ENCODE assay signal across 25 cellular contexts in the genomic region with DNA sequence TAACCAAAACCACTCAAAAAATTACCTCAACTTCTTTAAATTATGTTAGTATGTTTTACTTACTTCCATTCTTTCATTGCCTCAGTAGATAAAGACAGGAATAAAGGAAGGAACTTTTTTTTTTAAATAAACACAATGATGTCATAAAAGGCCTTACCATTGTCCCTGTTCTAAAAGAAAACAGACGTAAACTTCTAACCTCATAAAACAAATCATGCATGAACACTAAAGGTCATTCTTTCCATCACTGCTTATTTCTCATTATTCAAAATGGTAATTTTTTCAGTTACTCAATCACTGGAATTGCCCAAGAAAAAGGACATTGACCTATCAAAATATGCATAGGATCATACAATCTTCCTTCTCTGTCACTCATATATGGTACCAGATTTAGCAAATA. TPM values are rescaled to one million over a fixed set of nuclear protein-coding genes. Genes with fewer than 3 reads are reported as not detected.
DNase-seq lines count a peak whose midpoint lies in the region; ATAC-seq, FAIRE-seq and TF ChIP-seq lines count a peak whose summit lies in the region.
"Had no signal": no experiment of that assay in that cellular context is flagged by ENCODE, and none has a peak within 500 bp of the region (broad histone marks: within the 10 kb centered on the region; RNA-seq: fewer than 3 reads in every experiment).

No MANE protein-coding gene starts in this region.

- no peaks in the 10 kb centered on the region for H3K79me2 ChIP-seq in osteoblast (ENCODE audit: insufficient read depth, low read length)

- FAIRE-seq in islet of Langerhans (lab: Jason Lieb, UNC): peak; percentile 94
- FAIRE-seq: GM12891 had no signal

- H3K4me3 ChIP-seq in suprapubic skin (no peak overlapping the region), osteoblast (ENCODE audit: insufficient read depth, low read length) (no peak overlapping the region)
- no peak overlapping the region for H3K4me3 ChIP-seq in naive thymus-derived CD4-positive, alpha-beta T cell (ENCODE audit: low read length)
- H3K4me3 ChIP-seq: GM23338, MG63, PC-9, SJCRH30 had no signal

- no peaks in the 10 kb centered on the region for H3K36me3 ChIP-seq in suprapubic skin
- no peaks in the 10 kb centered on the region for H3K36me3 ChIP-seq in osteoblast (ENCODE audit: insufficient read depth, low read length)
- H3K36me3 ChIP-seq in naive thymus-derived CD4-positive, alpha-beta T cell (ENCODE audit: control insufficient read depth in 2 of 3, insufficient read depth in 3 of 3, low read length in 3 of 3): no peaks in the 10 kb centered on the region
- H3K36me3 ChIP-seq: MG63, SJCRH30 had no signal

- no peak overlapping the region for H2AFZ ChIP-seq in osteoblast (ENCODE audit: low read length)
- H2AFZ ChIP-seq: GM23338, PC-9 had no signal

- no peak for ATAC-seq in GM19467 (IDR thresholded peaks at IDR 0.05; ENCODE audit: unreplicated experiment)
- ATAC-seq in naive thymus-derived CD4-positive, alpha-beta T cell: no peak
- ATAC-seq: GM23338, Right ventricle myocardium inferior had no signal

- H3K9me3 Mint-ChIP-seq in naive thymus-derived CD4-positive, alpha-beta T cell: no peaks in the 10 kb centered on the region
- H3K9me3 Mint-ChIP-seq: CD4-positive, alpha-beta memory T cell; GM23338 had no signal

- H3K4me1 Mint-ChIP-seq in naive thymus-derived CD4-positive, alpha-beta T cell: peaks cover 0 to 10% (median 6%) of the 10 kb centered on the region in 7 donors

- peaks cover 0 to 11% (median 0%) of the 10 kb centered on the region in 5 donors for H3K27me3 Mint-ChIP-seq in naive thymus-derived CD4-positive, alpha-beta T cell

- intact Hi-C loops in naive thymus-derived CD4-positive, alpha-beta T cell (cut with micrococcal nuclease): no loop called here

- 65% methylated on average over 1 of the region's 1 CpG for WGBS in suprapubic skin

- no peak for TF ChIP-seq POLR2A in suprapubic skin (IDR thresholded peaks at IDR 0.05)

- TF ChIP-seq EP300 in suprapubic skin (IDR thresholded peaks at IDR 0.05): no peak

- no peaks in the 10 kb centered on the region for H3K27me3 ChIP-seq in suprapubic skin
- peaks cover 7% of the 10 kb centered on the region for H3K27me3 ChIP-seq in osteoblast (ENCODE audit: insufficient read depth, low read length)
- H3K27me3 ChIP-seq in naive thymus-derived CD4-positive, alpha-beta T cell (ENCODE audit: control insufficient read depth in 2 of 2, insufficient read depth in 2 of 2, low read length in 2 of 2): no peaks in the 10 kb centered on the region
- H3K27me3 ChIP-seq: MG63, SJCRH30 had no signal

- no peaks in the 10 kb centered on the region for H3K4me1 ChIP-seq in suprapubic skin
- no peaks in the 10 kb centered on the region for H3K4me1 ChIP-seq in osteoblast (ENCODE audit: insufficient read depth, low read length)
- no peaks in the 10 kb centered on the region for H3K4me1 ChIP-seq in naive thymus-derived CD4-positive, alpha-beta T cell (ENCODE audit: control insufficient read depth in 2 of 2, insufficient read depth in 2 of 2, low read length in 2 of 2)
- H3K4me1 ChIP-seq: SJCRH30 had no signal

- H3K36me3 Mint-ChIP-seq in naive thymus-derived CD4-positive, alpha-beta T cell: no peaks in the 10 kb centered on the region
- H3K36me3 Mint-ChIP-seq: CD4-positive, alpha-beta memory T cell had no signal

- POLR2A ChIA-PET in naive thymus-derived CD4-positive, alpha-beta T cell (lab: Charles Lee): no interaction called here

- no peaks in the 10 kb centered on the region for H3K9me3 ChIP-seq in suprapubic skin
- no peaks in the 10 kb centered on the region for H3K9me3 ChIP-seq in osteoblast (ENCODE audit: low read depth, low read length)
- no peaks in the 10 kb centered on the region for H3K9me3 ChIP-seq in naive thymus-derived CD4-positive, alpha-beta T cell (ENCODE audit: control insufficient read depth in 2 of 3, low read length in 3 of 3)
- H3K9me3 ChIP-seq: MG63, SJCRH30 had no signal

- H3K27ac ChIP-seq in suprapubic skin (no peak overlapping the region), osteoblast (ENCODE audit: low read depth, low read length) (no peak overlapping the region)
- H3K27ac ChIP-seq in naive thymus-derived CD4-positive, alpha-beta T cell (ENCODE audit: low read depth, low read length): no peak overlapping the region
- H3K27ac ChIP-seq: PC-9, SJCRH30 had no signal

- DNase-seq in M059J (ENCODE audit: low read depth) (peak; percentile 10), dermis microvascular lymphatic vessel endothelial cell (ENCODE audit: low read depth in 2 of 2) (peak; percentile 17 to 31), suprapubic skin (ENCODE audit: low spot score in 2 of 2) (no peak), osteoblast (ENCODE audit: insufficient read length, low spot score, missing footprints) (no peak)
- no peak for DNase-seq in naive thymus-derived CD4-positive, alpha-beta T cell
- DNase-seq: C1 segment of cervical spinal cord; CD4-positive, alpha-beta memory T cell; COR-L47; DMS 273 treated with DMSO at 0.1 percent for 48 hours; DMS79; GF-D8; H9; KBM-7; MG63; NCI-H1105 treated with DMSO at 0.1 percent for 48 hours; NCI-H2029; NCI-H446; NCI-H526 treated with DMSO at 0.1 percent for 48 hours; PC-9; SJCRH30 had no signal

- H3K4me3 Mint-ChIP-seq in naive thymus-derived CD4-positive, alpha-beta T cell: no peak overlapping the region
- H3K4me3 Mint-ChIP-seq: CD4-positive, alpha-beta memory T cell; GM23338; H9 had no signal

- no peak for TF ChIP-seq CTCF in suprapubic skin (IDR thresholded peaks at IDR 0.05)
- no peak for TF ChIP-seq CTCF in osteoblast (IDR thresholded peaks at IDR 0.05; ENCODE audit: extremely low read depth, low read depth, low read length)

- CTCF ChIA-PET in naive thymus-derived CD4-positive, alpha-beta T cell (lab: Charles Lee): no interaction called here

- H3K4me2 ChIP-seq in osteoblast (ENCODE audit: insufficient read depth, low read length): no peak overlapping the region
- H3K4me2 ChIP-seq: GM23338, PC-9 had no signal

- H4K20me1 ChIP-seq in osteoblast (ENCODE audit: insufficient read depth, low read length): no peaks in the 10 kb centered on the region

- H3K27ac Mint-ChIP-seq in naive thymus-derived CD4-positive, alpha-beta T cell: no peak overlapping the region
- H3K27ac Mint-ChIP-seq: CD4-positive, alpha-beta memory T cell; GM23338; H9 had no signal

RNA-seq across cellular contexts. Expression of a gene that starts 32.2 kb away (rescaled TPM):
- total RNA-seq in M059J (2014; rRNA removed; shearing (Covaris generic)): 28.9 and 44.5 TPM in 2 replicates
- total RNA-seq in dermis microvascular lymphatic vessel endothelial cell (29.7 and 51.2 TPM in 2 replicates), suprapubic skin (10 to 100 TPM in 2 of 4 donors, 1 to 10 TPM in 2; 5.7 to 12.1 (median 8.8) TPM), osteoblast (87.2 and 89.6 TPM in 2 replicates)
- total RNA-seq in naive thymus-derived CD4-positive, alpha-beta T cell: 10 to 100 TPM in 2 of 5 experiments, 1 to 10 TPM in 3; 2.9 to 17.8 (median 5.2) TPM
- polyA plus RNA-seq in naive thymus-derived CD4-positive, alpha-beta T cell: 1 to 10 TPM; 2.8 to 4.0 TPM

Comparison
In these comparisons a context has a peak if more than half of its experiments do, and no peak if none do; other contexts are left out.
1. DNase-seq: peak in M059J (single experiment) and dermis microvascular lymphatic vessel endothelial cell (2 of 2); none in suprapubic skin (0 of 2), osteoblast (single experiment) and naive thymus-derived CD4-positive, alpha-beta T cell (0 of 9).